28 cellular contexts compared by ENCODE assay signal in genomic region chr10:50304655-50305054, GRCh38.
"Had no signal": no experiment of that assay in that cellular context is flagged by ENCODE, and none has a peak within 500 bp of the region (broad histone marks: within the 10 kb centered on the region; RNA-seq: fewer than 3 reads in every experiment).

No MANE protein-coding gene starts in this region.

- H3K27me3 Mint-ChIP-seq: stimulated activated naive B cell treated with anti-CD40 and anti-IgM and Interleukin-4, amounts not matched to agents 10 μg/mL and 1 μg/mL and 100 μg/mL, for 72 hours; stimulated activated naive CD8-positive, alpha-beta T cell treated with anti-CD3 and anti-CD28 coated beads, Interleukin-15, Interleukin-2, amounts not matched to agents 100 ng/mL and 50 ng/mL, for 24 hours had no signal

- H3K27ac Mint-ChIP-seq: natural killer cell; nephron; stimulated activated effector memory CD8-positive, alpha-beta T cell treated with anti-CD3 and anti-CD28 coated beads, Interleukin-12 subunit alpha, Interleukin-12 subunit beta, amount 100 ng/mL, for 72 hours; stimulated activated naive B cell treated with anti-CD40 and anti-IgM and Interleukin-4, amounts not matched to agents 10 μg/mL and 1 μg/mL and 100 μg/mL, for 72 hours; stimulated activated naive CD8-positive, alpha-beta T cell treated with anti-CD3 and anti-CD28 coated beads, Interleukin-15, Interleukin-2, amounts not matched to agents 100 ng/mL and 50 ng/mL, for 24 hours had no signal

- H3K4me3 ChIP-seq: pancreas, prostate gland, right atrium auricular region, right lobe of liver, sigmoid colon, stomach, thoracic aorta, thyroid gland, tibial nerve, upper lobe of left lung, vagina had no signal

- FAIRE-seq: urothelium cell line had no signal

- ATAC-seq: natural killer cell; pancreas; right lobe of liver; stimulated activated effector memory CD8-positive, alpha-beta T cell treated with anti-CD3 and anti-CD28 coated beads, Interleukin-12 subunit alpha, Interleukin-12 subunit beta, amount 100 ng/mL, for 72 hours; stimulated activated naive B cell treated with anti-CD40 and anti-IgM and Interleukin-4, amounts not matched to agents 10 μg/mL and 1 μg/mL and 100 μg/mL, for 72 hours had no signal

- H3K9me3 ChIP-seq: neutrophil, pancreas, prostate gland, right atrium auricular region, right lobe of liver, sigmoid colon, stomach, thoracic aorta, thyroid gland, upper lobe of left lung, vagina had no signal

- H3K27me3 ChIP-seq: neutrophil, pancreas, right atrium auricular region, right lobe of liver, sigmoid colon, stomach, thyroid gland, tibial nerve, upper lobe of left lung, vagina had no signal

- DNase-seq: natural killer cell; nucleus accumbens; pancreas; retina; right lobe of liver; sigmoid colon; small intestine; stimulated activated CD4-positive, alpha-beta T cell treated with anti-CD3 and anti-CD28 coated beads, Interleukin-15, amount 100 ng/mL, for 24 hours; stimulated activated CD4-positive, alpha-beta T cell treated with anti-CD3 and anti-CD28 coated beads, Interleukin-2, amount 100 ng/mL, for 24 hours; stimulated activated CD4-positive, alpha-beta T cell treated with anti-CD3 and anti-CD28 coated beads, Interleukin-2, amount 100 ng/mL, for 48 hours; stimulated activated CD4-positive, alpha-beta T cell treated with anti-CD3 and anti-CD28 coated beads, Interleukin-4, amount 100 ng/mL, for 24 hours; stimulated activated naive B cell treated with anti-CD40 and anti-IgM and Interleukin-4, amounts not matched to agents 10 μg/mL and 1 μg/mL and 100 μg/mL, for 72 hours; stimulated activated naive CD4-positive, alpha-beta T cell treated with Interleukin-2 at 50 U/mL for 16 hours; stomach; thyroid gland; trophoblast cell; upper lobe of left lung had no signal

- H3K36me3 ChIP-seq: pancreas, prostate gland had no signal

- H3K4me1 Mint-ChIP-seq: nephron, neural crest cell had no signal

- H3K4me1 ChIP-seq: pancreas, prostate gland, right atrium auricular region, right lobe of liver, sigmoid colon, stomach, thyroid gland, tibial nerve, upper lobe of left lung, vagina had no signal

- H3K9me3 Mint-ChIP-seq: natural killer cell; neural crest cell; stimulated activated effector memory CD8-positive, alpha-beta T cell treated with anti-CD3 and anti-CD28 coated beads, Interleukin-12 subunit alpha, Interleukin-12 subunit beta, amount 100 ng/mL, for 72 hours; stimulated activated naive B cell treated with anti-CD40 and anti-IgM and Interleukin-4, amounts not matched to agents 10 μg/mL and 1 μg/mL and 100 μg/mL, for 72 hours had no signal

- H3K36me3 Mint-ChIP-seq: natural killer cell had no signal

- H3K27ac ChIP-seq: neutrophil, pancreas, prostate gland, right atrium auricular region, right lobe of liver, sigmoid colon, stomach, thoracic aorta, thyroid gland, tibial nerve, upper lobe of left lung, vagina had no signal

- H3K4me3 Mint-ChIP-seq: natural killer cell; nephron; neural crest cell; stimulated activated effector memory CD8-positive, alpha-beta T cell treated with anti-CD3 and anti-CD28 coated beads, Interleukin-12 subunit alpha, Interleukin-12 subunit beta, amount 100 ng/mL, for 72 hours; stimulated activated naive CD8-positive, alpha-beta T cell treated with anti-CD3 and anti-CD28 coated beads, Interleukin-15, Interleukin-2, amounts not matched to agents 100 ng/mL and 50 ng/mL, for 24 hours had no signal
